In genomic region chr18:46174317-46175039, GRCh38 we compare ENCODE assay signal across 8 cellular contexts.
DNase-seq lines count a peak whose midpoint lies in the region; ATAC-seq lines count a peak whose summit lies in the region.

No MANE protein-coding gene starts in this region.

- no peaks in the 10 kb centered on the region for H3K9me3 ChIP-seq in MG63

- H3K27ac Mint-ChIP-seq in activated CD4-positive, alpha-beta memory T cell treated with anti-CD3 and anti-CD28 coated beads for 36 hours: peak overlapping the region; percentile 99

- H3K27me3 Mint-ChIP-seq in activated CD4-positive, alpha-beta memory T cell treated with anti-CD3 and anti-CD28 coated beads for 36 hours: no peaks in the 10 kb centered on the region

- intact Hi-C loops in activated CD4-positive, alpha-beta memory T cell treated with anti-CD3 and anti-CD28 coated beads for 36 hours (cut with micrococcal nuclease): loop anchor here (1.0 to 5.0 kb wide), 6 partner anchors 18 to 743 kb away; partner anchors contain the start of genes KATNAL2 and PIAS2

- H3K4me1 Mint-ChIP-seq in activated CD4-positive, alpha-beta memory T cell treated with anti-CD3 and anti-CD28 coated beads for 36 hours (ENCODE audit: low read depth): peaks cover 40% of the 10 kb centered on the region

- POLR2A ChIA-PET in activated CD4-positive, alpha-beta memory T cell treated with anti-CD3 and anti-CD28 coated beads for 36 hours (lab: Charles Lee): interaction anchor here (0.8 to 3.1 kb wide), 2 partner anchors 77 to 78 kb away, joined by 3 to 14 read pairs; partner anchors contain the start of gene ATP5F1A

- H3K9me3 Mint-ChIP-seq in activated CD4-positive, alpha-beta memory T cell treated with anti-CD3 and anti-CD28 coated beads for 36 hours: no peaks in the 10 kb centered on the region

- peaks cover 4% of the 10 kb centered on the region; the same call in 1 of the 2 replicates for H3K36me3 ChIP-seq in MG63

- peak overlapping the region; percentile 97 for H3K4me3 Mint-ChIP-seq in activated CD4-positive, alpha-beta memory T cell treated with anti-CD3 and anti-CD28 coated beads for 36 hours

- DNase-seq in COR-L47 (lab: John Stamatoyannopoulos, UW): peak; percentile 11
- peak; percentile 25 for DNase-seq in MG63
- peak; percentile 78 for DNase-seq in activated CD4-positive, alpha-beta memory T cell treated with anti-CD3 and anti-CD28 coated beads for 36 hours
- peak; percentile 22 for DNase-seq in effector CD8-positive, alpha-beta T cell (lab: John Stamatoyannopoulos, UW)
- DNase-seq in mesenteric fat pad (ENCODE audit: low spot score): peak; percentile 87
- peak; percentile 54 for DNase-seq in stimulated activated naive CD8-positive, alpha-beta T cell treated with anti-CD3 and anti-CD28 coated beads, Interleukin-15, Interleukin-2, amounts not matched to agents 100 U/mL and 50 U/mL, for 24 hours
- DNase-seq in middle frontal gyrus (ENCODE audit: extremely low spot score, low spot score): no peak

- CTCF ChIA-PET in activated CD4-positive, alpha-beta memory T cell treated with anti-CD3 and anti-CD28 coated beads for 36 hours (lab: Charles Lee): interaction anchor here (0.7 to 5.6 kb wide), 32 partner anchors 8 to 498 kb away, joined by 3 to 125 read pairs (median 13); partner anchors contain the start of genes ATP5F1A and LOXHD1

- peak; percentile 11 for ATAC-seq in GM21717 (IDR thresholded peaks at IDR 0.05; ENCODE audit: unreplicated experiment)
- peak; percentile 25 for ATAC-seq in stimulated activated naive CD8-positive, alpha-beta T cell treated with anti-CD3 and anti-CD28 coated beads, Interleukin-15, Interleukin-2, amounts not matched to agents 100 U/mL and 50 U/mL, for 24 hours

- H3K27me3 ChIP-seq in MG63: no peaks in the 10 kb centered on the region

- peaks cover 10% of the 10 kb centered on the region for H3K36me3 Mint-ChIP-seq in activated CD4-positive, alpha-beta memory T cell treated with anti-CD3 and anti-CD28 coated beads for 36 hours

- peak overlapping the region; percentile 95 for H3K4me3 ChIP-seq in MG63
